Comparison of ENCODE assay signal across 23 cellular contexts in the genomic region with DNA sequence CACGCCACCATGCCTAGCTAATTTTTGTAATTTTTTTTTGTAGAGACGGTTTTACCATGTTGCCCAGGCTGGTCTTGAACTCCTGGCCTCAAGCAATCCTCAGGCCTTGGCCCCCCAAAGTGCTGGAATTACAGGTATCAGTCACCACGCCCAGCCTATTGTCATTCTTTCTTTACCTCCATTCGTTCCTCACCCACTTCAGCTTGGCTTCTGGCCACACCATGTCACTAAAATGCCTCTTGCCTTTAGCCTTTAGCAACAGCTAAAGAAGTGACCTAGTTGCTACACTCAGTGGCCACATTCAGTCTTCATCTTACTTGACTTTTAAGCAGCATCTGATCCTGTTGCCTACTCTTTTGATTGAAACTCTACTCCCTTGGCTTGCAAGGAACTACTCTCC.
"Had no signal": no experiment of that assay in that cellular context is flagged by ENCODE, and none has a peak within 500 bp of the region (broad histone marks: within the 10 kb centered on the region; RNA-seq: fewer than 3 reads in every experiment).

No MANE protein-coding gene starts in this region.

- H3K4me3 Mint-ChIP-seq: mesothelial cell of epicardium; natural killer cell treated with Interleukin-12 subunit alpha and Interleukin-12 subunit beta and Interleukin-15 and Interleukin-18, amount 100 ng/mL, for 72 hours; stimulated activated naive CD8-positive, alpha-beta T cell treated with anti-CD3 and anti-CD28 coated beads, Interleukin-15, amount 100 ng/mL, for 72 hours had no signal

- H3K36me3 ChIP-seq: gastrocnemius medialis, left lung, ovary, sigmoid colon, suprapubic skin, upper lobe of left lung had no signal

- H3K27ac Mint-ChIP-seq: mesothelial cell of epicardium; natural killer cell treated with Interleukin-12 subunit alpha and Interleukin-12 subunit beta and Interleukin-15 and Interleukin-18, amount 100 ng/mL, for 72 hours; stimulated activated naive CD8-positive, alpha-beta T cell treated with anti-CD3 and anti-CD28 coated beads, Interleukin-15, amount 100 ng/mL, for 72 hours had no signal

- H3K27ac ChIP-seq: dorsolateral prefrontal cortex, epithelial cell of prostate, gastrocnemius medialis, left lung, ovary, psoas muscle, sigmoid colon, suprapubic skin, upper lobe of left lung had no signal

- ATAC-seq: esophagus mucosa; gastrocnemius medialis; left cardiac atrium; left lung; mucosa of descending colon; natural killer cell treated with Interleukin-12 subunit alpha and Interleukin-12 subunit beta and Interleukin-15 and Interleukin-18, amount 100 ng/mL, for 72 hours; psoas muscle; right cardiac atrium; stimulated activated naive CD8-positive, alpha-beta T cell treated with anti-CD3 and anti-CD28 coated beads, Interleukin-15, amount 100 ng/mL, for 72 hours had no signal

- H3K9me3 ChIP-seq: gastrocnemius medialis, left lung, mucosa of descending colon, ovary, psoas muscle, sigmoid colon, suprapubic skin, upper lobe of left lung had no signal

- DNase-seq: dorsolateral prefrontal cortex; effector CD4-positive, alpha-beta T cell; foreskin fibroblast; gastrocnemius medialis; head of caudate nucleus; left cardiac atrium; left lung; mesenchymal stem cell; mucosa of descending colon; naive B cell; nucleus accumbens; ovary; psoas muscle; right cardiac atrium; sigmoid colon; stimulated activated naive CD4-positive, alpha-beta T cell; stimulated activated naive CD8-positive, alpha-beta T cell treated with anti-CD3 and anti-CD28 coated beads, Interleukin-15, amount 100 ng/mL, for 72 hours; upper lobe of left lung had no signal

- H3K27me3 ChIP-seq: dorsolateral prefrontal cortex, ovary, sigmoid colon, upper lobe of left lung had no signal

- H3K4me3 ChIP-seq: dorsolateral prefrontal cortex, gastrocnemius medialis, left lung, mucosa of descending colon, ovary, psoas muscle, sigmoid colon, suprapubic skin, upper lobe of left lung had no signal

- H3K9me3 Mint-ChIP-seq: mesothelial cell of epicardium; naive B cell; natural killer cell treated with Interleukin-12 subunit alpha and Interleukin-12 subunit beta and Interleukin-15 and Interleukin-18, amount 100 ng/mL, for 72 hours; stimulated activated naive CD8-positive, alpha-beta T cell treated with anti-CD3 and anti-CD28 coated beads, Interleukin-15, amount 100 ng/mL, for 72 hours had no signal

- H3K36me3 Mint-ChIP-seq: mesothelial cell of epicardium; naive B cell; natural killer cell treated with Interleukin-12 subunit alpha and Interleukin-12 subunit beta and Interleukin-15 and Interleukin-18, amount 100 ng/mL, for 72 hours had no signal
